Comparison of ENCODE assay signal across 22 cellular contexts in the genomic region with DNA sequence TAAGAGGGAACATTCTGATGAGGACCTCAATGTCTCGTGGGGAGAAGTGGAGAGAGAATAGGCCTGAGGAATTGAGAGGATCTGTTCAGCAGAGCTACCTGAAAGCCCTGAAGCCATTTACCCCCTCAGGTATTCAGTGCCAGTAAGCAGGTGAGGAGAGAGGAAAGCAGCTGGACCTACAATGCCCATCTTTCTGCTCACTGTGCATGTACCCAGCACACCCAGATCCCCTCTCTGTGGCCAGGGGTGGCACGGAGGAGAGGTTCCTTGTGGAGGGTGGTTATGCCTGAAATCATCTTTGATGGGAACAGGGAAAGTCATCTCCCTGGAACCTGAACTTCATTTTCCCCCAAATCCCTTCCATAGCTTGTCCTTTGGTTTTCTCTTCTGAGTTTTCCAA.
"Had no signal": no experiment of that assay in that cellular context is flagged by ENCODE, and none has a peak within 500 bp of the region (broad histone marks: within the 10 kb centered on the region; RNA-seq: fewer than 3 reads in every experiment).

No MANE protein-coding gene starts in this region.

- H3K9me3 ChIP-seq: colonic mucosa, esophagus squamous epithelium, gastrocnemius medialis, gastroesophageal sphincter, heart left ventricle, heart right ventricle had no signal

- DNase-seq: colonic mucosa; cortex of kidney; dermis blood vessel endothelial cell; dorsolateral prefrontal cortex; effector CD4-positive, alpha-beta T cell; effector CD8-positive, alpha-beta T cell; effector memory CD4-positive, alpha-beta T cell; effector memory CD8-positive, alpha-beta T cell; endodermal cell; erythroblast; esophagus squamous epithelium; foreskin fibroblast; foreskin keratinocyte; foreskin melanocyte; gastrocnemius medialis; glutamatergic neuron; heart left ventricle; heart right ventricle had no signal

- H3K27ac ChIP-seq: colonic mucosa, coronary artery, dorsolateral prefrontal cortex, epithelial cell of prostate, esophagus squamous epithelium, foreskin keratinocyte, gastrocnemius medialis, gastroesophageal sphincter, heart left ventricle, heart right ventricle had no signal

- H3K4me3 Mint-ChIP-seq: dendritic cell treated with granulocyte-macrophage colony-stimulating factor and Interleukin-4, amounts not matched to agents 40 ng/mL and 50 ng/mL, for 4 days; effector memory CD8-positive, alpha-beta T cell; endodermal cell had no signal

- H3K9me3 Mint-ChIP-seq: dendritic cell treated with granulocyte-macrophage colony-stimulating factor and Interleukin-4, amounts not matched to agents 40 ng/mL and 50 ng/mL, for 4 days; effector memory CD8-positive, alpha-beta T cell; endodermal cell had no signal

- H3K4me1 ChIP-seq: colonic mucosa, foreskin keratinocyte, gastrocnemius medialis, heart left ventricle, heart right ventricle had no signal

- H3K27me3 ChIP-seq: colonic mucosa, foreskin keratinocyte, gastroesophageal sphincter had no signal

- H3K36me3 ChIP-seq: colonic mucosa, esophagus squamous epithelium, gastrocnemius medialis, gastroesophageal sphincter, heart left ventricle, heart right ventricle had no signal

- H3K4me1 Mint-ChIP-seq: endodermal cell had no signal

- H3K27ac Mint-ChIP-seq: dendritic cell treated with granulocyte-macrophage colony-stimulating factor and Interleukin-4, amounts not matched to agents 40 ng/mL and 50 ng/mL, for 4 days; effector memory CD8-positive, alpha-beta T cell; endodermal cell had no signal

- H3K27me3 Mint-ChIP-seq: dendritic cell treated with granulocyte-macrophage colony-stimulating factor and Interleukin-4, amounts not matched to agents 40 ng/mL and 50 ng/mL, for 4 days had no signal

- H3K4me3 ChIP-seq: colonic mucosa, coronary artery, dorsolateral prefrontal cortex, esophagus squamous epithelium, gastrocnemius medialis, gastroesophageal sphincter, heart left ventricle, heart right ventricle had no signal
